Comparison of ENCODE assay signal across 8 cellular contexts in genomic region chr19:37778613-37779138, GRCh38.
A peak's percentile ranks its signal among the peaks of the same experiment; 100 is the strongest.
DNase-seq lines count a peak whose midpoint lies in the region.

No MANE protein-coding gene starts in this region.

- no peaks in the 10 kb centered on the region for H3K27me3 Mint-ChIP-seq in activated naive CD4-positive, alpha-beta T cell treated with anti-CD3 and anti-CD28 coated beads, Interleukin-2, amount 10 ng/mL, durations not matched to agents 7 days and 5 days

- peak overlapping the region; percentile 88 for H3K4me3 Mint-ChIP-seq in activated naive CD4-positive, alpha-beta T cell treated with anti-CD3 and anti-CD28 coated beads, Interleukin-2, amount 10 ng/mL, durations not matched to agents 7 days and 5 days

- H3K4me1 ChIP-seq in NT2/D1 (ENCODE audit: insufficient read depth, insufficient read length) (no peaks in the 10 kb centered on the region), duodenal mucosa (ENCODE audit: control insufficient read depth in 1 of 2, insufficient read depth in 2 of 2, low read length in 2 of 2) (peaks cover 7 to 9% of the 10 kb centered on the region in 2 donors), muscle layer of duodenum (ENCODE audit: control insufficient read depth in 1 of 2, insufficient read depth in 2 of 2, low read length in 2 of 2) (peaks cover 0 to 8% of the 10 kb centered on the region in 2 donors)

- H3K4me3 ChIP-seq in NT2/D1 (ENCODE audit: insufficient read length, low read depth) (peak overlapping the region; percentile 90), duodenal mucosa (ENCODE audit: low read depth in 1 of 2, low read length in 2 of 2) (peak overlapping the region; percentile 90 to 99), muscle layer of duodenum (ENCODE audit: low read depth in 1 of 2, low read length in 2 of 2) (peak overlapping the region; percentile 98 to 99)

- H3K4me1 Mint-ChIP-seq in activated naive CD4-positive, alpha-beta T cell treated with anti-CD3 and anti-CD28 coated beads, Interleukin-2, amount 10 ng/mL, durations not matched to agents 7 days and 5 days = peaks cover 17% of the 10 kb centered on the region

- H3K36me3 Mint-ChIP-seq in activated naive CD4-positive, alpha-beta T cell treated with anti-CD3 and anti-CD28 coated beads, Interleukin-2, amount 10 ng/mL, durations not matched to agents 7 days and 5 days = peaks cover 28% of the 10 kb centered on the region

- H3K27me3 ChIP-seq in NT2/D1 (ENCODE audit: insufficient read depth, insufficient read length) = no peaks in the 10 kb centered on the region
- H3K27me3 ChIP-seq in duodenal mucosa (ENCODE audit: control insufficient read depth in 1 of 2, insufficient read depth in 2 of 2, low read length in 2 of 2) = no peaks in the 10 kb centered on the region
- no peaks in the 10 kb centered on the region for H3K27me3 ChIP-seq in muscle layer of duodenum (ENCODE audit: low read depth, low read length)

- no peaks in the 10 kb centered on the region for H3K36me3 ChIP-seq in NT2/D1 (ENCODE audit: insufficient read depth, insufficient read length, low read length)
- H3K36me3 ChIP-seq in duodenal mucosa (ENCODE audit: control insufficient read depth in 1 of 2, insufficient read depth in 2 of 2, low read length in 2 of 2) = no peaks in the 10 kb centered on the region
- H3K36me3 ChIP-seq in muscle layer of duodenum (ENCODE audit: control insufficient read depth in 1 of 2, insufficient read depth in 2 of 2, low read length in 2 of 2) = peaks cover 0 to 3% of the 10 kb centered on the region in 2 donors

- no peak for DNase-seq in activated naive CD4-positive, alpha-beta T cell treated with anti-CD3 and anti-CD28 coated beads, Interleukin-2, amount 10 ng/mL, durations not matched to agents 7 days and 5 days
- DNase-seq in activated naive CD4-positive, alpha-beta T cell treated with Interleukin-2 at 50 U/mL for 16 hours = no peak
- DNase-seq in NT2/D1 (ENCODE audit: low read depth, low spot score) (no peak), germinal center (ENCODE audit: low spot score) (no peak), NCI-H1048 (lab: John Stamatoyannopoulos, UW) (no peak), activated gamma-delta T cell treated with Interleukin-2 at 50 U/mL for 16 hours (no peak)

- CTCF ChIA-PET in activated naive CD4-positive, alpha-beta T cell treated with anti-CD3 and anti-CD28 coated beads, Interleukin-2, amount 10 ng/mL, durations not matched to agents 7 days and 5 days (lab: Charles Lee) = no interaction called here

- peak overlapping the region; percentile 95 for H3K27ac Mint-ChIP-seq in activated naive CD4-positive, alpha-beta T cell treated with anti-CD3 and anti-CD28 coated beads, Interleukin-2, amount 10 ng/mL, durations not matched to agents 7 days and 5 days

- peaks cover 38% of the 10 kb centered on the region for H3K9me3 Mint-ChIP-seq in activated naive CD4-positive, alpha-beta T cell treated with anti-CD3 and anti-CD28 coated beads, Interleukin-2, amount 10 ng/mL, durations not matched to agents 7 days and 5 days

- H3K27ac ChIP-seq in duodenal mucosa (ENCODE audit: low read depth, low read length) = no peak overlapping the region
- peak overlapping the region; percentile 90 for H3K27ac ChIP-seq in muscle layer of duodenum (ENCODE audit: low read length)

- no peaks in the 10 kb centered on the region for H3K9me3 ChIP-seq in NT2/D1 (ENCODE audit: insufficient read depth, low read length)
- no peaks in the 10 kb centered on the region for H3K9me3 ChIP-seq in duodenal mucosa (ENCODE audit: control insufficient read depth in 1 of 2, low read length in 2 of 2)
- peaks cover 0 to 2% of the 10 kb centered on the region in 2 donors for H3K9me3 ChIP-seq in muscle layer of duodenum (ENCODE audit: control insufficient read depth in 1 of 2, low read length in 2 of 2)

- H3K9ac ChIP-seq in NT2/D1 (ENCODE audit: insufficient read length, low read depth) (peak overlapping the region; percentile 91), duodenal mucosa (ENCODE audit: low read depth in 1 of 2, low read length in 2 of 2) (peak overlapping the region; percentile 84 to 93)
